In the genomic region with DNA sequence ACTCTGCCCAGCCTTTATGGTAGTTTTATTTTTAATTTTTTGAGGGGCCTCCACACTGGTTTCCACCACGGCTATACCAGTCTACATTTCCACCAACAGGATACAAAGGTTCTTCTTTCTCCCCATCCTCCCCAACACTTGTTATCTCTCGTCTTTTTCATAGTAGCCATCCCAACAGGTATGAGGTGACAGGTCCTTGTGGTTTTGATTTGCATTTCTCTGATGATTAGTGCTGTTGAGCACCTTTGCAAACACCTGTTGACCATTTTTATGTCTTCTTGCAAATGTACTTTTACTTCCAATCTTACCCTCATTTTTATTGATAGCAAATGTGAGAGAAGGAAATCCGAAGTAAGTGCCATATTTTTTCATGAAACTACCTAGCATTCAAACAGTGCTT, we compare ENCODE assay signal across 19 cellular contexts.
"Had no signal": no experiment of that assay in that cellular context is flagged by ENCODE, and none has a peak within 500 bp of the region (broad histone marks: within the 10 kb centered on the region; RNA-seq: fewer than 3 reads in every experiment).

No MANE protein-coding gene starts in this region.

- H3K36me3 ChIP-seq: lower lobe of right lung, sigmoid colon, thoracic aorta, upper lobe of right lung had no signal

- H3K36me3 Mint-ChIP-seq: activated naive CD4-positive, alpha-beta T cell treated with anti-CD3 and anti-CD28 coated beads, Interleukin-2, amount 10 ng/mL, durations not matched to agents 7 days and 5 days; naive B cell had no signal

- H3K4me3 ChIP-seq: lower lobe of right lung, sigmoid colon, thoracic aorta, upper lobe of right lung had no signal

- H3K9me3 Mint-ChIP-seq: activated naive CD4-positive, alpha-beta T cell treated with anti-CD3 and anti-CD28 coated beads, Interleukin-2, amount 10 ng/mL, durations not matched to agents 7 days and 5 days; neural crest cell had no signal

- H3K9me3 ChIP-seq: lower lobe of right lung, sigmoid colon, thoracic aorta, upper lobe of right lung had no signal

- H3K27me3 ChIP-seq: sigmoid colon, upper lobe of right lung had no signal

- ATAC-seq: activated T-cell treated with anti-CD3 and anti-CD28 coated beads, Interleukin-2, amount 50 U/mL, for 4 hours; lower lobe of right lung; upper lobe of right lung had no signal

- H3K27ac Mint-ChIP-seq: activated naive CD4-positive, alpha-beta T cell treated with anti-CD3 and anti-CD28 coated beads, Interleukin-2, amount 10 ng/mL, durations not matched to agents 7 days and 5 days; endodermal cell; naive B cell had no signal

- H3K4me3 Mint-ChIP-seq: activated naive CD4-positive, alpha-beta T cell treated with anti-CD3 and anti-CD28 coated beads, Interleukin-2, amount 10 ng/mL, durations not matched to agents 7 days and 5 days; activated T-cell treated with anti-CD3 and anti-CD28 coated beads, Interleukin-2, amount 50 U/mL, for 4 hours; endodermal cell; naive B cell; neural crest cell had no signal

- H3K27ac ChIP-seq: lower lobe of right lung, sigmoid colon, thoracic aorta, upper lobe of right lung had no signal

- DNase-seq: activated CD4-positive, alpha-beta T cell treated with anti-CD3 and anti-CD28 coated beads for 48 hours; activated CD4-positive, CD25-positive, alpha-beta regulatory T cell; activated CD8-positive, alpha-beta memory T cell treated with anti-CD3 and anti-CD28 coated beads for 24 hours; activated CD8-positive, alpha-beta memory T cell treated with anti-CD3 and anti-CD28 coated beads, Interleukin-2, amount 50 U/mL, for 4 hours; activated effector memory CD4-positive, alpha-beta T cell treated with anti-CD3 and anti-CD28 coated beads, Interleukin-2, amount 50 U/mL, for 16 hours; activated naive CD4-positive, alpha-beta T cell treated with anti-CD3 and anti-CD28 coated beads, Interleukin-2, amount 10 ng/mL, durations not matched to agents 7 days and 5 days; activated T-cell treated with anti-CD3 and anti-CD28 coated beads, Interleukin-2, amount 50 U/mL, for 4 hours; amygdala; cortex of kidney; endodermal cell; kidney; lower lobe of right lung; naive B cell; sigmoid colon; stimulated activated CD4-positive, alpha-beta T cell treated with anti-CD3 and anti-CD28 coated beads, Interleukin-2, amount 100 ng/mL, for 48 hours; stimulated activated naive CD4-positive, alpha-beta T cell treated with Interleukin-2 at 50 U/mL for 16 hours; upper lobe of right lung had no signal

- H3K4me1 Mint-ChIP-seq: endodermal cell, naive B cell had no signal

- H3K27me3 Mint-ChIP-seq: activated naive CD4-positive, alpha-beta T cell treated with anti-CD3 and anti-CD28 coated beads, Interleukin-2, amount 10 ng/mL, durations not matched to agents 7 days and 5 days had no signal
